In the genomic region with DNA sequence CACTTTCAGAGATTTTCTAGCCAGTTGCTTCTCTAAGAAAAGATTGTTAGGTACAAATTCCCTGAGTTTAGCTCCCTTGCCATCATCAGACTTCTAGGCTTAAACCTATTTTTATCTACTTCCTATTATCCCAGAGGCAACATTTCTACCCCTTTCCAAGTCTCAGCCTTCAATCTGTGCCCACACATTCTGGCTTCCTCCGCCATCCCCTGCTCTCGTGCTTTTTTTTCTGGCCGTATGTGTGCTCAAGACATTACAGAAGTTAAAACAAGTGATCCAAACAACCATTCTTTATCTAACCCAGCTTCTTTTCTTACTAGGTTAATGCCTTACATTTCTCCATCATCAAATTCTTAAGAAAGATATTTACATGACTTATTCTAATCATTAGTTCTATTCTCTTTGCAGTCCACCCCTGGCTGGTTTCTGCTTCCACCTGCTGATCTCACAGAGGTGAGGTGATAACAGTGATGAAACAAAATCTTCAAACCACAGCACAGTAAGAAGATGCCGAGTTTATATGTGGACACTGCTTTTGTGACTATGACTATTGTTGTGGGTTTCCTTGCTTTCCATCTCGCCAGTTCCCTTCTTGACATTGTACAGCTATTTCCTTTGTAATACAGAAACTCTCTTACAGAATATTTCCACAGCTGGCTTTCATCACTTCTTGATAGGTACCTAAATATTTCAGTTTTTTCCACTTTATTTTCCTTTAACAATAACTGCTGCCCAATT, we compare ENCODE assay signal across 2 cellular contexts.
TF ChIP-seq lines count a peak whose summit lies in the region.

No MANE protein-coding gene starts in this region.

TF ChIP-seq in SK-N-SH, 30 proteins besides CTCF, POLR2A, EP300 and RAD21:
- TF ChIP-seq, protein P1, sequence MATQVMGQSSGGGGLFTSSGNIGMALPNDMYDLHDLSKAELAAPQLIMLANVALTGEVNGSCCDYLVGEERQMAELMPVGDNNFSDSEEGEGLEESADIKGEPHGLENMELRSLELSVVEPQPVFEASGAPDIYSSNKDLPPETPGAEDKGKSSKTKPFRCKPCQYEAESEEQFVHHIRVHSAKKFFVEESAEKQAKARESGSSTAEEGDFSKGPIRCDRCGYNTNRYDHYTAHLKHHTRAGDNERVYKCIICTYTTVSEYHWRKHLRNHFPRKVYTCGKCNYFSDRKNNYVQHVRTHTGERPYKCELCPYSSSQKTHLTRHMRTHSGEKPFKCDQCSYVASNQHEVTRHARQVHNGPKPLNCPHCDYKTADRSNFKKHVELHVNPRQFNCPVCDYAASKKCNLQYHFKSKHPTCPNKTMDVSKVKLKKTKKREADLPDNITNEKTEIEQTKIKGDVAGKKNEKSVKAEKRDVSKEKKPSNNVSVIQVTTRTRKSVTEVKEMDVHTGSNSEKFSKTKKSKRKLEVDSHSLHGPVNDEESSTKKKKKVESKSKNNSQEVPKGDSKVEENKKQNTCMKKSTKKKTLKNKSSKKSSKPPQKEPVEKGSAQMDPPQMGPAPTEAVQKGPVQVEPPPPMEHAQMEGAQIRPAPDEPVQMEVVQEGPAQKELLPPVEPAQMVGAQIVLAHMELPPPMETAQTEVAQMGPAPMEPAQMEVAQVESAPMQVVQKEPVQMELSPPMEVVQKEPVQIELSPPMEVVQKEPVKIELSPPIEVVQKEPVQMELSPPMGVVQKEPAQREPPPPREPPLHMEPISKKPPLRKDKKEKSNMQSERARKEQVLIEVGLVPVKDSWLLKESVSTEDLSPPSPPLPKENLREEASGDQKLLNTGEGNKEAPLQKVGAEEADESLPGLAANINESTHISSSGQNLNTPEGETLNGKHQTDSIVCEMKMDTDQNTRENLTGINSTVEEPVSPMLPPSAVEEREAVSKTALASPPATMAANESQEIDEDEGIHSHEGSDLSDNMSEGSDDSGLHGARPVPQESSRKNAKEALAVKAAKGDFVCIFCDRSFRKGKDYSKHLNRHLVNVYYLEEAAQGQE (IDR thresholded peaks at IDR 0.05; ENCODE audit: low read depth, low read length), result no peak
- peak; percentile 32 for TF ChIP-seq TCF12 (IDR thresholded peaks at IDR 0.05)

TF ChIP-seq in SK-N-SH treated with all-trans-retinoic acid at 6 μM for 48 hours, 23 proteins besides CTCF, POLR2A, EP300 and RAD21 (continued from another document):
- TF ChIP-seq SNAI2 (CRISPR knock-in tag; IDR thresholded peaks at IDR 0.05) (no peak), ZNF565 (CRISPR knock-in tag; conservative IDR thresholded peaks at IDR 0.05; ENCODE audit: low read depth) (no peak)
- TF ChIP-seq, protein P2, sequence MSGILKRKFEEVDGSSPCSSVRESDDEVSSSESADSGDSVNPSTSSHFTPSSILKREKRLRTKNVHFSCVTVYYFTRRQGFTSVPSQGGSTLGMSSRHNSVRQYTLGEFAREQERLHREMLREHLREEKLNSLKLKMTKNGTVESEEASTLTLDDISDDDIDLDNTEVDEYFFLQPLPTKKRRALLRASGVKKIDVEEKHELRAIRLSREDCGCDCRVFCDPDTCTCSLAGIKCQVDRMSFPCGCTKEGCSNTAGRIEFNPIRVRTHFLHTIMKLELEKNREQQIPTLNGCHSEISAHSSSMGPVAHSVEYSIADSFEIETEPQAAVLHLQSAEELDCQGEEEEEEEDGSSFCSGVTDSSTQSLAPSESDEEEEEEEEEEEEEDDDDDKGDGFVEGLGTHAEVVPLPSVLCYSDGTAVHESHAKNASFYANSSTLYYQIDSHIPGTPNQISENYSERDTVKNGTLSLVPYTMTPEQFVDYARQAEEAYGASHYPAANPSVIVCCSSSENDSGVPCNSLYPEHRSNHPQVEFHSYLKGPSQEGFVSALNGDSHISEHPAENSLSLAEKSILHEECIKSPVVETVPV (CRISPR knock-in tag; IDR thresholded peaks at IDR 0.05), result no peak
